ENCODE assay signal across 8 cellular contexts in the genomic region with DNA sequence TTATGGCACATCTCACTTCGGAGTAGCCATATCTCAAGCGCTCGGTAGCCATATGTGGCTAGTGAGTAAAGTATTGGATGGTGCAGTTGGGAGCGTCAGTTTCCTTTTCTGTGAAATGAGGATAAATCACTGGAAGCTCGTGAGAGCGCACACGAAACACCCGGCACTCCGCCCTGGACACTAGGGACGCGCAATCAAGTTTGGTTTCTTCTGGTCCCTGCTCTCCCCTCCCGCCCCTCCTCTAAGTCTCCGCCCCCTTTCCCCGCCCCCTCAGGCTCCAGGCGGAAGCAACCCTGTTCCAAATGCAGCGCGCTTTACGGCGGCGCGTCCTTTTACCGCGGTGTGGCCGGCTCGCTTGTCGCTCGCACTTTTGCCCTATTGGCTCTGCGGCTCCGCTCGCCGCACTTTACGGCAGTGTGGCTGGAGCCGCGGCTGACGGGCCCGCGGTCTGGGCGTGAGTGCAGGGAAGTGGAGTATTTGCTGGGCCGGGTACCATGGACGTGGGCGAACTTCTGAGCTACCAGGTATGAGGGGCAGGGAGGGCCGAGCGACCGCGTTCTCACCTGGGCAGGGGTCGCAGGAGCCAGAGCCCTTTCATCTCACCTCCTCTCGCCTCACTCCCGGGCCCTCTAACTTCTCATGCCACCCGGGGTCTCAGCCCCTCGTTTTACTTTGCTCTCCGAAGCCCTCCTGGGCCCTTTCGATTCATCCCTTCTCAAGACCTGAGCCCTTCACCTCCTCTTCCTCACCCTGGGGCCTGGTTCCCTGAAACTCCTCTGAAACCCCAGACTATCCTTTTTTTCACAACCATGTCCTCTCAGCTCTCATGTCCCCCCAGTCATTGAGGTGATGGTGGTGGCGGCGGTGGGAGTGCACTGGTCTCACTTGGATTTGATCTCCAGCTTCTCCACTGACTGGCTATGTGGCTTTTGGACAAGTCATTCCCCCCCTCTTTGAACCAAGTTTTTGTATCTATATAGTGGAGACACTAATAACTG. TPM values are rescaled to one million over a fixed set of nuclear protein-coding genes. Genes with fewer than 3 reads are reported as not detected.
DNase-seq lines count a peak whose midpoint lies in the region; ATAC-seq and TF ChIP-seq lines count a peak whose summit lies in the region.

A gene with protein sequence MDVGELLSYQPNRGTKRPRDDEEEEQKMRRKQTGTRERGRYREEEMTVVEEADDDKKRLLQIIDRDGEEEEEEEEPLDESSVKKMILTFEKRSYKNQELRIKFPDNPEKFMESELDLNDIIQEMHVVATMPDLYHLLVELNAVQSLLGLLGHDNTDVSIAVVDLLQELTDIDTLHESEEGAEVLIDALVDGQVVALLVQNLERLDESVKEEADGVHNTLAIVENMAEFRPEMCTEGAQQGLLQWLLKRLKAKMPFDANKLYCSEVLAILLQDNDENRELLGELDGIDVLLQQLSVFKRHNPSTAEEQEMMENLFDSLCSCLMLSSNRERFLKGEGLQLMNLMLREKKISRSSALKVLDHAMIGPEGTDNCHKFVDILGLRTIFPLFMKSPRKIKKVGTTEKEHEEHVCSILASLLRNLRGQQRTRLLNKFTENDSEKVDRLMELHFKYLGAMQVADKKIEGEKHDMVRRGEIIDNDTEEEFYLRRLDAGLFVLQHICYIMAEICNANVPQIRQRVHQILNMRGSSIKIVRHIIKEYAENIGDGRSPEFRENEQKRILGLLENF (plus strand): TSS at position 402 of the 998 bp plus-strand sequence. CDS start 93 bp downstream, at position 495.

- H3K27ac ChIP-seq in temporal lobe (ENCODE audit: low read depth, low read length) = no peak within 1 kb of the TSS

- CTCF ChIA-PET in GM10248 (lab: Yijun Ruan, JAX) = interaction anchor here (0.9 to 1.3 kb wide), 2 partner anchors 33 to 379 kb away, joined by 3 to 4 read pairs; no protein-coding TSS in a partner anchor

- POLR2A ChIA-PET in GM10248 (lab: Yijun Ruan, JAX) = interaction anchor here (0.5 kb wide), 1 partner anchor 13 kb away, joined by 3 read pairs; no protein-coding TSS in a partner anchor

- DNase-seq in GM10248 (ENCODE audit: extremely low spot score) (peak; percentile 93), NCI-H1092 treated with DMSO at 0.1 percent for 48 hours (lab: John Stamatoyannopoulos, UW) (peak; percentile 95), glomerular endothelial cell (ENCODE audit: extremely low read depth, low read depth, low spot score) (peak; percentile 72), omental fat pad (ENCODE audit: low spot score) (peak; percentile 95)
- DNase-seq in activated naive CD4-positive, alpha-beta T cell treated with anti-CD3 and anti-CD28 coated beads, Interleukin-2, amount 50 U/mL, for 16 hours = peak; percentile 97

- TF ChIP-seq CTCF in GM10248 (IDR thresholded peaks at IDR 0.05; ENCODE audit: control extremely low read depth, extremely low read depth, low read depth, missing control alignments) (no peak), omental fat pad (IDR thresholded peaks at IDR 0.05) (no peak)

- ATAC-seq in HG02610 (IDR thresholded peaks at IDR 0.05; ENCODE audit: unreplicated experiment) (peak; percentile 81), SK-N-SH treated with all-trans-retinoic acid at 6 μM for 48 hours (peak; percentile 96), omental fat pad (ENCODE audit: low FRiP score) (peak; percentile 99)

TF ChIP-seq in SK-N-SH treated with all-trans-retinoic acid at 6 μM for 48 hours, 23 proteins besides CTCF, POLR2A, EP300 and RAD21:
- TF ChIP-seq ZFP30 (CRISPR knock-in tag; IDR thresholded peaks at IDR 0.05) = no peak
- TF ChIP-seq TOX (CRISPR knock-in tag; IDR thresholded peaks at IDR 0.05; ENCODE audit: borderline replicate concordance) = no peak
- TF ChIP-seq ISL1 (CRISPR knock-in tag; IDR thresholded peaks at IDR 0.05) = no peak
- no peak for TF ChIP-seq RARB (CRISPR knock-in tag; IDR thresholded peaks at IDR 0.05)
- no peak for TF ChIP-seq GLIS3 (CRISPR knock-in tag; IDR thresholded peaks at IDR 0.05)
- TF ChIP-seq PATZ1 (CRISPR knock-in tag; IDR thresholded peaks at IDR 0.05; ENCODE audit: borderline replicate concordance) = no peak
- TF ChIP-seq BACH2 (CRISPR knock-in tag; IDR thresholded peaks at IDR 0.05; ENCODE audit: borderline replicate concordance) = no peak
- no peak for TF ChIP-seq ZNF8 (CRISPR knock-in tag; IDR thresholded peaks at IDR 0.05)
- TF ChIP-seq CSDC2 (CRISPR knock-in tag; IDR thresholded peaks at IDR 0.05) = no peak
- TF ChIP-seq PPARA (CRISPR knock-in tag; IDR thresholded peaks at IDR 0.05; ENCODE audit: borderline replicate concordance) = no peak
- no peak for TF ChIP-seq TCF4 (CRISPR knock-in tag; IDR thresholded peaks at IDR 0.05; ENCODE audit: borderline replicate concordance)
- TF ChIP-seq OSR1 (CRISPR knock-in tag; IDR thresholded peaks at IDR 0.05) = no peak
- TF ChIP-seq POU6F1 (CRISPR knock-in tag; IDR thresholded peaks at IDR 0.05; ENCODE audit: borderline replicate concordance, low read depth) = no peak
- no peak for TF ChIP-seq ZC3H10 (CRISPR knock-in tag; IDR thresholded peaks at IDR 0.05)
- TF ChIP-seq ARNTL (CRISPR knock-in tag; IDR thresholded peaks at IDR 0.05; ENCODE audit: borderline replicate concordance, low read depth) = no peak
- TF ChIP-seq ZNF70 (CRISPR knock-in tag; IDR thresholded peaks at IDR 0.05) = no peak
- no peak for TF ChIP-seq ZFP3 (CRISPR knock-in tag; IDR thresholded peaks at IDR 0.05)
- TF ChIP-seq, protein P1, sequence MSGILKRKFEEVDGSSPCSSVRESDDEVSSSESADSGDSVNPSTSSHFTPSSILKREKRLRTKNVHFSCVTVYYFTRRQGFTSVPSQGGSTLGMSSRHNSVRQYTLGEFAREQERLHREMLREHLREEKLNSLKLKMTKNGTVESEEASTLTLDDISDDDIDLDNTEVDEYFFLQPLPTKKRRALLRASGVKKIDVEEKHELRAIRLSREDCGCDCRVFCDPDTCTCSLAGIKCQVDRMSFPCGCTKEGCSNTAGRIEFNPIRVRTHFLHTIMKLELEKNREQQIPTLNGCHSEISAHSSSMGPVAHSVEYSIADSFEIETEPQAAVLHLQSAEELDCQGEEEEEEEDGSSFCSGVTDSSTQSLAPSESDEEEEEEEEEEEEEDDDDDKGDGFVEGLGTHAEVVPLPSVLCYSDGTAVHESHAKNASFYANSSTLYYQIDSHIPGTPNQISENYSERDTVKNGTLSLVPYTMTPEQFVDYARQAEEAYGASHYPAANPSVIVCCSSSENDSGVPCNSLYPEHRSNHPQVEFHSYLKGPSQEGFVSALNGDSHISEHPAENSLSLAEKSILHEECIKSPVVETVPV (CRISPR knock-in tag; IDR thresholded peaks at IDR 0.05) = no peak
- no peak for TF ChIP-seq CREB5 (CRISPR knock-in tag; IDR thresholded peaks at IDR 0.05; ENCODE audit: low read depth)
- TF ChIP-seq ZNF565 (CRISPR knock-in tag; conservative IDR thresholded peaks at IDR 0.05; ENCODE audit: low read depth) = no peak

RNA-seq across cellular contexts. Expression of the gene that starts here (rescaled TPM):
- total RNA-seq in glomerular endothelial cell = 21.8 and 32.4 TPM in 2 replicates
- total RNA-seq in omental fat pad = 10 to 100 TPM; 24.2 to 34.9 (median 31.6) TPM
- total RNA-seq in temporal lobe = 49.2 TPM
